ENCODE assay signal across 9 cellular contexts in genomic region chr20:4112490-4113420, GRCh38. TPM values are rescaled to one million over a fixed set of nuclear protein-coding genes. Genes with fewer than 3 reads are reported as not detected.
DNase-seq lines count a peak whose midpoint lies in the region; ATAC-seq and TF ChIP-seq lines count a peak whose summit lies in the region.
"Had no signal": no experiment of that assay in that cellular context is flagged by ENCODE, and none has a peak within 500 bp of the region (broad histone marks: within the 10 kb centered on the region; RNA-seq: fewer than 3 reads in every experiment).

No MANE protein-coding gene starts in this region.

- H3K4me3 ChIP-seq in GM12865 (ENCODE audit: low read depth, low read length) (no peak overlapping the region), LNCaP clone FGC (ENCODE audit: low read depth, low read length) (no peak overlapping the region), upper lobe of right lung (no peak overlapping the region), brain microvascular endothelial cell (ENCODE audit: low read depth, low read length) (no peak overlapping the region)

- H3K4me1 ChIP-seq in upper lobe of right lung, result peaks cover 14% of the 10 kb centered on the region

- no peaks in the 10 kb centered on the region for H3K9me3 ChIP-seq in upper lobe of right lung

- in situ Hi-C loops in brain microvascular endothelial cell (cut with HindIII; ENCODE audit: low pct_ligation_motif_present, low sequenced_read_pairs), result no loop called here

- no peak for TF ChIP-seq CTCF in GM12865 (IDR thresholded peaks at IDR 0.05; ENCODE audit: insufficient read depth, low read depth, low read length, missing control alignments)
- TF ChIP-seq CTCF in LNCaP clone FGC (IDR thresholded peaks at IDR 0.05; ENCODE audit: control insufficient read depth, extremely low read depth, insufficient read depth), result no peak
- no peak for TF ChIP-seq CTCF in upper lobe of right lung (IDR thresholded peaks at IDR 0.05)
- TF ChIP-seq CTCF in brain microvascular endothelial cell (IDR thresholded peaks at IDR 0.05; ENCODE audit: low read depth, low read length, missing control alignments), result no peak

- H3K36me3 ChIP-seq in upper lobe of right lung (no peaks in the 10 kb centered on the region), brain microvascular endothelial cell (replicated peaks) (no peaks in the 10 kb centered on the region)

- intact Hi-C loops in upper lobe of right lung (cut with DNase I), result no loop called here

- H3K27ac ChIP-seq in upper lobe of right lung (no peak overlapping the region), brain microvascular endothelial cell (no peak overlapping the region)
- H3K27ac ChIP-seq: HL-60 had no signal

- DNase-seq in GM12865 (ENCODE audit: low read depth), result peak; percentile 87
- peak; percentile 50 for DNase-seq in LNCaP clone FGC (ENCODE audit: low read depth)
- DNase-seq in dermis blood vessel endothelial cell, result peak; percentile 63
- DNase-seq in upper lobe of right lung, result peak; percentile 72
- DNase-seq in brain microvascular endothelial cell, result no peak
- no peak for DNase-seq in NCI-H187 (lab: John Stamatoyannopoulos, UW)
- DNase-seq in germinal center (ENCODE audit: low spot score), result no peak

- H3K27me3 ChIP-seq in upper lobe of right lung, result no peaks in the 10 kb centered on the region
- H3K27me3 ChIP-seq in brain microvascular endothelial cell (replicated peaks), result no peaks in the 10 kb centered on the region

- ATAC-seq in GM21723 (IDR thresholded peaks at IDR 0.05; ENCODE audit: unreplicated experiment) (peak; percentile 79), upper lobe of right lung (peak; percentile 41)

RNA-seq across cellular contexts. Expression of gene SMOX, which starts 35.9 kb away (rescaled TPM):
- 13.1 and 23.5 TPM in 2 replicates for total RNA-seq in dermis blood vessel endothelial cell
- total RNA-seq in upper lobe of right lung, result 4.3 TPM

Comparison
In these comparisons a context has a peak if more than half of its experiments do, and no peak if none do; other contexts are left out.
1. DNase-seq: peak in GM12865 (single experiment), LNCaP clone FGC (single experiment), dermis blood vessel endothelial cell (single experiment) and upper lobe of right lung (single experiment); none in brain microvascular endothelial cell (single experiment), NCI-H187 (0 of 2) and germinal center (single experiment).